Comparison of ENCODE assay signal across 19 cellular contexts in the genomic region with DNA sequence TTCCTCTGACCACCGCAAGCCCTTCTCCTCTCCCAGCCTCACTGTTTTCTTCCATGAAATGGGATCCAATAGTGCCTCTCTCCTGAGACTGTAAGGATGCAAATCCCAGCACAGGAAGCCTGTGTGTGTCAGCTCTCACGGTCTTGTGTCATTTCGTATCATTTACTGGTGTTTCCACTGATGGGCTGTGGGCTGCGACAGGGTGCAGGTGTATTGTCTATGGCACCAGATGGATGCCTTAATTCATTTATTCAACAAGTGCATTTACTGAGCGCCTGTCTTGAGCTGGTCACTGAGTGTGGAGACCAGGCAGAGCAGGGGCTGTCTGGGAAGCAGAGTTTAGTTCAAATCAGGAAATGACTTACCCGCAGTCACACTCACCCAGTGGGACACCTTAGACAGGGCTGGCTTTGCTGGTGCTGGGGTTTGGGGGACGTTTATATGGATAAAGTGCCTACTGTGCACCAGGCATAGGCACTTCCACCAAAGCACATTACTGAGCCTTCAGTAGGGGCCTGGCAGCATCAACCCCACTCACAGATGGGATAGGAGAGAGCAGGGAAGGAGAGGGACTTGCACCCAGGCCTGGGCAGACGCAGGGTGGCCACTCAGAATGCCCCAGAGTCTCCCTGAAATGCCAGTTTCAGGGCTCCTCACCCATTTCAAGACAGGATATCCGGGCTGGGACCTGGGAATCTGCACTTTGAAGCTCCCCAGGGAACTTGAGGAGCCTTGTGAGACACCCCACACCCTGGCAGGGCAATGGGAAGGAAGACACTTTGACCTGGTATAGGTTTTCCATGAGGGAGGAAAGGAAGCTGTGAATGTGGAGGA.
A peak's percentile ranks its signal among the peaks of the same experiment; 100 is the strongest.
DNase-seq lines count a peak whose midpoint lies in the region; ATAC-seq, FAIRE-seq and TF ChIP-seq lines count a peak whose summit lies in the region.
"Had no signal": no experiment of that assay in that cellular context is flagged by ENCODE, and none has a peak within 500 bp of the region (broad histone marks: within the 10 kb centered on the region; RNA-seq: fewer than 3 reads in every experiment).

No MANE protein-coding gene starts in this region.

- peaks cover 3% of the 10 kb centered on the region for H3K4me1 Mint-ChIP-seq in astrocyte (ENCODE audit: low read depth, unreplicated experiment)
- no peaks in the 10 kb centered on the region for H3K4me1 Mint-ChIP-seq in CD8-positive, alpha-beta memory T cell

- H4K20me1 ChIP-seq in astrocyte (ENCODE audit: insufficient read depth, low read length) (no peaks in the 10 kb centered on the region), neural cell (ENCODE audit: insufficient read depth) (no peaks in the 10 kb centered on the region)

- H2AFZ ChIP-seq in astrocyte (ENCODE audit: low read depth, low read length) (no peak overlapping the region), neural cell (ENCODE audit: low read depth, low read length) (no peak overlapping the region)

- POLR2A ChIA-PET in CD8-positive, alpha-beta memory T cell (lab: Charles Lee), result no interaction called here

- H3K9ac ChIP-seq in astrocyte (ENCODE audit: low read length) (no peak overlapping the region), neural cell (ENCODE audit: low read length) (peak overlapping the region; percentile 17)

- H3F3A ChIP-seq in neural cell (ENCODE audit: insufficient read depth, low read length, poor library complexity, severe bottlenecking), result no peaks in the 10 kb centered on the region

- H3K4me1 ChIP-seq in astrocyte (ENCODE audit: insufficient read depth, low read length) (no peaks in the 10 kb centered on the region), upper lobe of left lung (no peaks in the 10 kb centered on the region)
- no peaks in the 10 kb centered on the region for H3K4me1 ChIP-seq in CD8-positive, alpha-beta memory T cell (ENCODE audit: insufficient read depth, low read length)

- peak overlapping the region; percentile 2 for H3K27ac Mint-ChIP-seq in astrocyte (ENCODE audit: unreplicated experiment)
- peak overlapping the region in 2 of 8 donors; percentile 57 to 67 for H3K27ac Mint-ChIP-seq in CD8-positive, alpha-beta memory T cell
- H3K27ac Mint-ChIP-seq: HFFc6 had no signal

- TF ChIP-seq CTCF in astrocyte (IDR thresholded peaks at IDR 0.05; ENCODE audit: insufficient read depth, low read depth, low read length) (no peak), neural cell (IDR thresholded peaks at IDR 0.05; ENCODE audit: poor library complexity, severe bottlenecking) (no peak), upper lobe of left lung (IDR thresholded peaks at IDR 0.05) (no peak)

- ATAC-seq in Right ventricle myocardium inferior (no peak), upper lobe of left lung (ENCODE audit: low FRiP score in 2 of 2) (no peak), GM19035 (IDR thresholded peaks at IDR 0.05; ENCODE audit: unreplicated experiment) (no peak)

- H3K4me3 Mint-ChIP-seq in astrocyte (ENCODE audit: unreplicated experiment), result no peak overlapping the region
- H3K4me3 Mint-ChIP-seq in CD8-positive, alpha-beta memory T cell, result no peak overlapping the region
- H3K4me3 Mint-ChIP-seq: HFFc6 had no signal

- intact Hi-C loops in cardiac septum (cut with DNase I), result no loop called here
- intact Hi-C loops in Right ventricle myocardium inferior (cut with DNase I), result no loop called here

- CTCF ChIA-PET in CD8-positive, alpha-beta memory T cell (lab: Charles Lee), result no interaction called here

- no peak for TF ChIP-seq EP300 in neural cell (conservative IDR thresholded peaks at IDR 0.05; ENCODE audit: poor library complexity, severe bottlenecking)
- TF ChIP-seq EP300 in upper lobe of left lung (IDR thresholded peaks at IDR 0.05), result no peak

- no peak for TF ChIP-seq RAD21 in neural cell (conservative IDR thresholded peaks at IDR 0.05)

- no peak overlapping the region for H3K27ac ChIP-seq in astrocyte (ENCODE audit: low read depth, low read length)
- no peak overlapping the region for H3K27ac ChIP-seq in neural cell (ENCODE audit: low read length)
- H3K27ac ChIP-seq in upper lobe of left lung, result no peak overlapping the region
- H3K27ac ChIP-seq in CD8-positive, alpha-beta memory T cell (ENCODE audit: low read depth, low read length), result no peak overlapping the region

- H3K9me2 ChIP-seq in neural cell (ENCODE audit: insufficient read depth, low read length), result no peaks in the 10 kb centered on the region

- 73 to 80% methylated on average over 8 to 9 of the region's 9 CpGs for WGBS in upper lobe of left lung, 2 donors

- H3K27me3 ChIP-seq in astrocyte (ENCODE audit: insufficient read depth, low read length), result peaks cover 7% of the 10 kb centered on the region
- no peaks in the 10 kb centered on the region for H3K27me3 ChIP-seq in neural cell (ENCODE audit: insufficient read depth, low read depth, low read length)
- H3K27me3 ChIP-seq in upper lobe of left lung, result no peaks in the 10 kb centered on the region
- no peaks in the 10 kb centered on the region for H3K27me3 ChIP-seq in CD8-positive, alpha-beta memory T cell (ENCODE audit: insufficient read depth, low read length, poor library complexity, severe bottlenecking)
- H3K27me3 ChIP-seq: MG63 had no signal

- DNase-seq in cardiac septum (ENCODE audit: low spot score) (peak; percentile 50), Right ventricle myocardium inferior (ENCODE audit: missing footprints) (no peak), astrocyte (ENCODE audit: low read depth) (no peak), upper lobe of left lung (no peak)
- peak; percentile 14 for DNase-seq in stimulated activated CD8-positive, alpha-beta memory T cell treated with anti-CD3 and anti-CD28 coated beads, Interleukin-4, amount 100 ng/mL, for 48 hours
- DNase-seq in CD8-positive, alpha-beta memory T cell, result no peak
- DNase-seq: DMS79, HFFc6, NCI-H1417 treated with DMSO at 0.1 percent for 48 hours, NCI-H187, NCI-H446, NCI-H526, OCI-M1, Right ventricle myocardium superior had no signal

- H3K27me3 Mint-ChIP-seq in astrocyte (ENCODE audit: low read depth, unreplicated experiment), result peaks cover 58% of the 10 kb centered on the region
- peaks cover 11 to 24% of the 10 kb centered on the region in 2 donors for H3K27me3 Mint-ChIP-seq in CD8-positive, alpha-beta memory T cell

- H3K36me3 ChIP-seq in astrocyte (ENCODE audit: insufficient read depth, low read length) (no peaks in the 10 kb centered on the region), neural cell (ENCODE audit: insufficient read depth, low read length) (no peaks in the 10 kb centered on the region), upper lobe of left lung (no peaks in the 10 kb centered on the region)
- no peaks in the 10 kb centered on the region for H3K36me3 ChIP-seq in CD8-positive, alpha-beta memory T cell (ENCODE audit: insufficient read depth, low read length)
- H3K36me3 ChIP-seq: MG63 had no signal

- H3K4me2 ChIP-seq in astrocyte (ENCODE audit: low read length), result no peak overlapping the region
- no peak overlapping the region for H3K4me2 ChIP-seq in neural cell (ENCODE audit: low read length)

- H3K9me3 Mint-ChIP-seq in astrocyte (ENCODE audit: unreplicated experiment), result no peaks in the 10 kb centered on the region
- H3K9me3 Mint-ChIP-seq in CD8-positive, alpha-beta memory T cell, result no peaks in the 10 kb centered on the region

- no peak for TF ChIP-seq POLR2A in upper lobe of left lung (IDR thresholded peaks at IDR 0.05)

- H3K9me3 ChIP-seq in astrocyte (ENCODE audit: insufficient read depth, low read depth, low read length) (no peaks in the 10 kb centered on the region), neural cell (ENCODE audit: low read length) (no peaks in the 10 kb centered on the region), upper lobe of left lung (no peaks in the 10 kb centered on the region)
- H3K9me3 ChIP-seq in CD8-positive, alpha-beta memory T cell (ENCODE audit: low read length), result no peaks in the 10 kb centered on the region
- H3K9me3 ChIP-seq: MG63 had no signal

- no peak overlapping the region for H3K4me3 ChIP-seq in astrocyte (ENCODE audit: insufficient read depth, low read depth, low read length)
- peak overlapping the region; percentile 13 for H3K4me3 ChIP-seq in neural cell (ENCODE audit: low read length)
- H3K4me3 ChIP-seq in upper lobe of left lung, result no peak overlapping the region
- no peak overlapping the region for H3K4me3 ChIP-seq in CD8-positive, alpha-beta memory T cell (ENCODE audit: low read length)
- H3K4me3 ChIP-seq: MG63 had no signal

- peaks cover 3% of the 10 kb centered on the region for H3K36me3 Mint-ChIP-seq in astrocyte (ENCODE audit: low read depth, unreplicated experiment)
- H3K36me3 Mint-ChIP-seq in CD8-positive, alpha-beta memory T cell, result no peaks in the 10 kb centered on the region

- H3K79me2 ChIP-seq in astrocyte (ENCODE audit: insufficient read depth, low read length), result no peaks in the 10 kb centered on the region
- no peaks in the 10 kb centered on the region for H3K79me2 ChIP-seq in neural cell (replicated peaks; ENCODE audit: insufficient read depth, low read length)

- FAIRE-seq in astrocyte (lab: Jason Lieb, UNC), result no peak
- FAIRE-seq: A204.1, H54 had no signal

TF ChIP-seq in neural cell, 6 proteins besides CTCF, POLR2A, EP300 and RAD21:
- TF ChIP-seq POLR2AphosphoS5 (IDR thresholded peaks at IDR 0.05), result no peak
TF ChIP-seq in neural cell: peak in this region for 0.

Comparison
In these comparisons a context has a peak if more than half of its experiments do, and no peak if none do; other contexts are left out.
1. DNase-seq: peak in cardiac septum (single experiment) and stimulated activated CD8-positive, alpha-beta memory T cell treated with anti-CD3 and anti-CD28 coated beads, Interleukin-4, amount 100 ng/mL, for 48 hours (single experiment); none in Right ventricle myocardium inferior (single experiment), astrocyte (single experiment), upper lobe of left lung (0 of 2) and CD8-positive, alpha-beta memory T cell (0 of 5).